ENCODE assay signal across 28 cellular contexts in genomic region chr16:81179219-81179618, GRCh38. TPM values are rescaled to one million over a fixed set of nuclear protein-coding genes. Genes with fewer than 3 reads are reported as not detected.
DNase-seq lines count a peak whose midpoint lies in the region; ATAC-seq, FAIRE-seq and TF ChIP-seq lines count a peak whose summit lies in the region.
"Had no signal": no experiment of that assay in that cellular context is flagged by ENCODE, and none has a peak within 500 bp of the region (broad histone marks: within the 10 kb centered on the region; RNA-seq: fewer than 3 reads in every experiment).

No MANE protein-coding gene starts in this region.

- H3K9me3 ChIP-seq in K562 (replicated peaks; ENCODE audit: control insufficient read depth, insufficient read depth, low read depth, low read length) = no peaks in the 10 kb centered on the region
- H3K9me3 ChIP-seq: SK-N-SH had no signal

- peaks cover 15 to 64% of the 10 kb centered on the region in 2 experiments; a peak in 4 of 5 replicates for H3K27me3 ChIP-seq in K562 (ENCODE audit: control insufficient read depth in 2 of 2, insufficient read depth in 2 of 2, low read length in 2 of 2)

- H3K79me2 ChIP-seq in K562 (ENCODE audit: control insufficient read depth, insufficient read depth, low read length) = no peaks in the 10 kb centered on the region

- peak overlapping the region; percentile 16 for H3K27ac Mint-ChIP-seq in type B pancreatic cell

- no peak for ATAC-seq in K562
- ATAC-seq in HG02642 (IDR thresholded peaks at IDR 0.05; ENCODE audit: poor library complexity, unreplicated experiment) = no peak
- ATAC-seq: Panc1 had no signal

- TF ChIP-seq CTCF in NB4 (IDR thresholded peaks at IDR 0.05; ENCODE audit: low read depth, low read length) (no peak), K562 (IDR thresholded peaks at IDR 0.05 in 2 of 3, conservative IDR thresholded peaks at IDR 0.05 in 1 of 3; ENCODE audit: insufficient read depth in 2 of 3, low read depth in 1 of 3, low read length in 3 of 3) (no peak), type B pancreatic cell (conservative IDR thresholded peaks at IDR 0.05) (no peak)

- H3K27me3 Mint-ChIP-seq in type B pancreatic cell = no peaks in the 10 kb centered on the region

- DNase-seq in SIG-M5 treated with dmso at 0.1 percent for 504 hours (lab: John Stamatoyannopoulos, UW; ENCODE audit: unreplicated experiment) (peak; percentile 7), SIG-M5 (lab: John Stamatoyannopoulos, UW) (no peak), NB4 (ENCODE audit: low read depth) (peak; percentile 24), K562 (ENCODE audit: extremely low read depth in 1 of 4, low spot score in 3 of 4) (no peak), type B pancreatic cell (ENCODE audit: extremely low spot score, unreplicated experiment) (no peak), SW 1271 (lab: John Stamatoyannopoulos, UW) (no peak), NCI-H1694 treated with DMSO at 0.1 percent for 48 hours (lab: John Stamatoyannopoulos, UW) (no peak)
- DNase-seq: 8988T, Calu3, DMS79 treated with DMSO at 0.1 percent for 48 hours, GF-D8, MM.1S, NCI-H187, NCI-H2081 treated with DMSO at 0.1 percent for 48 hours, NCI-H2171, NCI-H345, NCI-H510A treated with DMSO at 0.1 percent for 48 hours, SHP77 treated with DMSO at 0.1 percent for 48 hours, SK-N-SH, T-helper 2 cell had no signal

- POLR2A ChIA-PET in K562 (lab: Yijun Ruan, JAX) = no interaction called here

- no peaks in the 10 kb centered on the region for H3K9me1 ChIP-seq in K562 (ENCODE audit: control insufficient read depth, insufficient read depth, low read length)

- intact Hi-C loops in K562 (cut with micrococcal nuclease) = no loop called here

- H3K36me3 Mint-ChIP-seq in type B pancreatic cell = no peaks in the 10 kb centered on the region

- TF ChIP-seq POLR2A in NB4 (IDR thresholded peaks at IDR 0.05; ENCODE audit: extremely low read depth, insufficient read length) (no peak), K562 (conservative IDR thresholded peaks at IDR 0.05) (no peak)

- H3K4me3 ChIP-seq in NB4 (ENCODE audit: low read depth, low read length) (no peak overlapping the region), K562 (no peak overlapping the region)

- no peak overlapping the region for H2AFZ ChIP-seq in K562 (ENCODE audit: low read depth, low read length)

- no peak overlapping the region for H3K27ac ChIP-seq in K562 (ENCODE audit: extremely low read depth, low read depth, low read length)
- H3K27ac ChIP-seq: KMS-11 had no signal

- H3K4me3 Mint-ChIP-seq in type B pancreatic cell = no peak overlapping the region

- no peaks in the 10 kb centered on the region for H3K9me3 Mint-ChIP-seq in type B pancreatic cell

- 10% methylated on average over 7 of the region's 7 CpGs for WGBS in K562 (ENCODE audit: insufficient coverage, low coverage, missing lambda C conversion rate)

- in situ Hi-C loops in K562 (cut with MboI) = no loop called here

- no peaks in the 10 kb centered on the region for H3K36me3 ChIP-seq in K562 (ENCODE audit: control insufficient read depth, insufficient read depth, low read length)

- no peak for FAIRE-seq in K562 (lab: Jason Lieb, UNC)
- FAIRE-seq: GM12891, H54, HTR-8/SVneo had no signal

- peaks cover 8% of the 10 kb centered on the region for H3K4me1 Mint-ChIP-seq in type B pancreatic cell (ENCODE audit: unreplicated experiment)

- peaks cover 5% of the 10 kb centered on the region in 2 experiments; a peak in 2 of 5 replicates for H3K4me1 ChIP-seq in K562 (replicated peaks in 1 of 2; ENCODE audit: control insufficient read depth in 2 of 2, insufficient read depth in 2 of 2, low read length in 2 of 2)

- CTCF ChIA-PET in K562 (lab: Yijun Ruan, JAX; ENCODE audit: low intra/inter-chr PET ratio) = no interaction called here

- no peak for TF ChIP-seq RAD21 in K562 (CRISPR knock-in tag; conservative IDR thresholded peaks at IDR 0.05 in 1 of 2, IDR thresholded peaks at IDR 0.05 in 1 of 2)

- H4K20me1 ChIP-seq in K562 (replicated peaks; ENCODE audit: control insufficient read depth, insufficient read depth, low read length) = no peaks in the 10 kb centered on the region; the same call in 1 of the 2 replicates

- H3K9ac ChIP-seq in K562 (ENCODE audit: insufficient read depth in 1 of 2, low read depth in 2 of 2, low read length in 2 of 2) = no peak overlapping the region
- H3K9ac ChIP-seq: KMS-11, SK-N-SH had no signal

- TF ChIP-seq EP300 in K562 (IDR thresholded peaks at IDR 0.05; ENCODE audit: low read length) = no peak

- no peak overlapping the region for H3K4me2 ChIP-seq in K562 (ENCODE audit: insufficient read depth, low read length)
- H3K4me2 ChIP-seq: KMS-11, SK-N-SH had no signal

- BruUV-seq in K562 (replicated peaks; lab: Mats Ljungman, UMichigan) = no TSS peak

TF ChIP-seq in K562, 482 proteins besides CTCF, POLR2A, EP300 and RAD21 (continues in another document):
- no peak for TF ChIP-seq MEF2D (tag; conservative IDR thresholded peaks at IDR 0.05; ENCODE audit: low read depth)

RNA-seq across cellular contexts. Expression of gene BCO1, which starts 59.3 kb away (rescaled TPM):
- total RNA-seq in K562 (2011; cell fraction: chromatin; rRNA removed; ENCODE audit: low replicate concordance) = not detected in 2 replicates
- not detected in 2 replicates for total RNA-seq in K562 (2011; cell fraction: nucleolus; rRNA removed)
- not detected in 2 replicates for total RNA-seq in K562 (2011; cell fraction: nucleoplasm; rRNA removed)
- total RNA-seq in K562 (2014; rRNA removed) (not detected in 2 replicates), K562 (2014; rRNA removed; fragmentation: Illumina TruSeq; extraction: Trizol) (not detected in 2 replicates), K562 (2015; rRNA removed; fragmentation: Illumina TruSeq; extraction: Trizol) (not detected in 2 replicates), K562 (2021) (not detected in 2 replicates), type B pancreatic cell (ENCODE audit: low replicate concordance) (2.0 and 3.0 TPM in 2 replicates)
- polyA plus RNA-seq in K562 (2011; rRNA removed) (not detected in 2 replicates), K562 (2014; fragmentation: Illumina TruSeq; extraction: Trizol) (not detected in 2 replicates), K562 (2014; fragmentation: Nextera tagmentation; extraction: Ambion mirVana) (not detected), K562 (2014; rRNA removed) (not detected in 2 replicates)
- polyA plus RNA-seq in K562 (2011; cell fraction: cytosol; rRNA removed) = not detected in 2 replicates
- polyA plus RNA-seq in K562 (2011; cell fraction: nucleus; rRNA removed) = not detected in 2 replicates
- polyA plus RNA-seq in K562 (2012) = not detected in 2 replicates
- not detected in 2 replicates for polyA minus RNA-seq in K562 (2011; rRNA and poly(A)+ RNA removed)
- polyA minus RNA-seq in K562 (2011; cell fraction: cytosol; rRNA and poly(A)+ RNA removed) = not detected in 2 replicates
- polyA minus RNA-seq in K562 (2011; cell fraction: nucleus; rRNA and poly(A)+ RNA removed) = not detected in 2 replicates
- total RNA-seq: OCI-LY7 had no signal
- polyA plus RNA-seq: BJ had no signal

Comparison
In these comparisons a context has a peak if more than half of its experiments do, and no peak if none do; other contexts are left out.
1. DNase-seq: peak in SIG-M5 treated with dmso at 0.1 percent for 504 hours (single experiment) and NB4 (single experiment); none in SIG-M5 (single experiment), K562 (0 of 4), type B pancreatic cell (single experiment), SW 1271 (0 of 2) and NCI-H1694 treated with DMSO at 0.1 percent for 48 hours (single experiment).